ENCODE assay signal across 11 cellular contexts in genomic region chr19:57135797-57136196, GRCh38. TPM values are rescaled to one million over a fixed set of nuclear protein-coding genes. Genes with fewer than 3 reads are reported as not detected.
"Had no signal": no experiment of that assay in that cellular context is flagged by ENCODE, and none has a peak within 500 bp of the region (broad histone marks: within the 10 kb centered on the region; RNA-seq: fewer than 3 reads in every experiment).

No MANE protein-coding gene starts in this region.

- H2AFZ ChIP-seq: GM23248 had no signal

- H3K27ac ChIP-seq: GM23248, KMS-11 had no signal

- FAIRE-seq: H54, HTR-8/SVneo had no signal

- DNase-seq: GM23248, GOT3, H9, HCEC 1CT, Karpas-422, KBM-7 had no signal

- H3K4me2 ChIP-seq: KMS-11 had no signal

- H3K4me3 ChIP-seq: GM23248 had no signal

- H3K9ac ChIP-seq: GM23248, KMS-11 had no signal

RNA-seq across cellular contexts. Expression of gene ZIM3, which starts 9.2 kb away (rescaled TPM):
- total RNA-seq: GM23248, H9, HT-29, LHCN-M2 had no signal
- polyA plus RNA-seq: GM23248 had no signal

RNA-seq across cellular contexts. Expression of gene USP29, which starts 16.0 kb away (rescaled TPM):
- total RNA-seq: GM23248, H9, HT-29, LHCN-M2 had no signal
- polyA plus RNA-seq: GM23248 had no signal

RNA-seq across cellular contexts. Expression of gene DUXA, which starts 31.5 kb away (rescaled TPM):
- total RNA-seq: GM23248, H9, HT-29, LHCN-M2 had no signal
- polyA plus RNA-seq: GM23248 had no signal
